9 cellular contexts compared by ENCODE assay signal in genomic region chr20:2742934-2743559, GRCh38. TPM values are rescaled to one million over a fixed set of nuclear protein-coding genes. Genes with fewer than 3 reads are reported as not detected.
DNase-seq lines count a peak whose midpoint lies in the region; ATAC-seq and TF ChIP-seq lines count a peak whose summit lies in the region.
"Had no signal": no experiment of that assay in that cellular context is flagged by ENCODE, and none has a peak within 500 bp of the region (broad histone marks: within the 10 kb centered on the region; RNA-seq: fewer than 3 reads in every experiment).

No MANE protein-coding gene starts in this region.

- DNase-seq in GF-D8 (lab: John Stamatoyannopoulos, UW) (peak; percentile 11), SK-N-SH (peak; percentile 82), heart right ventricle (peak; percentile 39 to 43), smooth muscle cell of the brain vasculature (ENCODE audit: low read depth, low spot score) (peak; percentile 28)
- DNase-seq in activated naive CD4-positive, alpha-beta T cell treated with Interleukin-2 at 50 U/mL for 16 hours: peak; percentile 71

- TF ChIP-seq CTCF in Loucy (conservative IDR thresholded peaks at IDR 0.05; ENCODE audit: low read length) (peak; percentile 98), SK-N-SH (IDR thresholded peaks at IDR 0.05) (peak; percentile 73), heart right ventricle (IDR thresholded peaks at IDR 0.05) (peak; percentile 49 to 92 (median 71))

- H3K9ac ChIP-seq in Loucy (ENCODE audit: low read depth, low read length, poor library complexity, severe bottlenecking) (no peak overlapping the region), SK-N-SH (no peak overlapping the region)

- intact Hi-C loops in heart right ventricle (cut with DNase I): loop anchor here in 3 of 10 donors (1.0 to 5.0 kb wide), 3 partner anchors 46 to 56 kb away; no protein-coding TSS in a partner anchor

- H3K27ac ChIP-seq in SK-N-SH (ENCODE audit: low read depth in 2 of 2, low read length in 1 of 2) (no peak overlapping the region), heart right ventricle (no peak overlapping the region)
- H3K27ac ChIP-seq: epithelial cell of prostate had no signal

- peak; percentile 59 for TF ChIP-seq RAD21 in SK-N-SH (IDR thresholded peaks at IDR 0.05; ENCODE audit: low read length)

- peak overlapping the region; percentile 73 for H3K4me2 ChIP-seq in Loucy (ENCODE audit: low read depth, low read length, poor library complexity, severe bottlenecking)
- no peak overlapping the region for H3K4me2 ChIP-seq in SK-N-SH

- H4K20me1 ChIP-seq in Loucy (ENCODE audit: insufficient read depth, low read length, poor library complexity, severe bottlenecking) (no peaks in the 10 kb centered on the region), SK-N-SH (ENCODE audit: insufficient read depth) (no peaks in the 10 kb centered on the region)

- ATAC-seq in heart right ventricle (peak in 6 of 8 donors; percentile 32 to 68 (median 56)), GM19035 (IDR thresholded peaks at IDR 0.05; ENCODE audit: unreplicated experiment) (no peak), HG03565 (IDR thresholded peaks at IDR 0.05; ENCODE audit: unreplicated experiment) (no peak)

- H3K9me3 ChIP-seq in Loucy (ENCODE audit: insufficient read depth, low read depth, low read length) (no peaks in the 10 kb centered on the region), SK-N-SH (no peaks in the 10 kb centered on the region), heart right ventricle (no peaks in the 10 kb centered on the region)

- WGBS in SK-N-SH (ENCODE audit: low lambda C conversion rate): 49% methylated on average over 11 of the region's 12 CpGs
- 13 to 17% methylated on average over 12 of the region's 12 CpGs for WGBS in heart right ventricle, 2 donors

- H3K9me2 ChIP-seq in Loucy (replicated peaks; ENCODE audit: low read depth, low read length): no peaks in the 10 kb centered on the region
- H3K9me2 ChIP-seq in SK-N-SH: no peaks in the 10 kb centered on the region

- H3F3A ChIP-seq in Loucy (ENCODE audit: low read depth) (no peaks in the 10 kb centered on the region), SK-N-SH (replicated peaks; ENCODE audit: insufficient read depth) (no peaks in the 10 kb centered on the region)

- H3K27me3 ChIP-seq in Loucy (ENCODE audit: insufficient read depth, low read length, poor library complexity, severe bottlenecking): no peaks in the 10 kb centered on the region
- no peaks in the 10 kb centered on the region for H3K27me3 ChIP-seq in SK-N-SH (ENCODE audit: insufficient read depth)
- H3K27me3 ChIP-seq in heart right ventricle: peaks cover 0 to 14% (median 6%) of the 10 kb centered on the region in 7 donors

- CTCF ChIA-PET in SK-N-SH (lab: Yijun Ruan, JAX): interaction anchor here (0.9 to 2.2 kb wide), 17 partner anchors 8 to 67 kb away, joined by 3 to 12 read pairs (median 4); no protein-coding TSS in a partner anchor

- no peak for TF ChIP-seq EP300 in SK-N-SH (IDR thresholded peaks at IDR 0.05; ENCODE audit: borderline replicate concordance in 1 of 2, low read depth in 1 of 2, low read length in 1 of 2)

- H3K36me3 ChIP-seq in Loucy (ENCODE audit: insufficient read depth, low read length) (no peaks in the 10 kb centered on the region), SK-N-SH (replicated peaks in 1 of 2; ENCODE audit: control insufficient read depth in 1 of 2, insufficient read depth in 2 of 2, low read length in 1 of 2) (no peaks in the 10 kb centered on the region), heart right ventricle (no peaks in the 10 kb centered on the region)

- H3K4me3 ChIP-seq in Loucy (ENCODE audit: low read length, poor library complexity, severe bottlenecking) (no peak overlapping the region), SK-N-SH (ENCODE audit: low read depth in 2 of 2, low read length in 1 of 2) (no peak overlapping the region), heart right ventricle (no peak overlapping the region)

- H3K4me1 ChIP-seq in Loucy (ENCODE audit: insufficient read depth, low read length, poor library complexity, severe bottlenecking): peaks cover 36% of the 10 kb centered on the region
- H3K4me1 ChIP-seq in SK-N-SH (ENCODE audit: control insufficient read depth in 1 of 2, insufficient read depth in 2 of 2, low read depth in 1 of 2, low read length in 1 of 2): no peaks in the 10 kb centered on the region
- peaks cover 0 to 4% (median 0%) of the 10 kb centered on the region in 9 donors for H3K4me1 ChIP-seq in heart right ventricle

- peak overlapping the region; percentile 66 for H2AFZ ChIP-seq in Loucy (ENCODE audit: low read length)
- no peak overlapping the region for H2AFZ ChIP-seq in SK-N-SH (ENCODE audit: low read depth)

- POLR2A ChIA-PET in SK-N-SH (lab: Yijun Ruan, JAX): no interaction called here

- no peaks in the 10 kb centered on the region for H3K79me2 ChIP-seq in Loucy (ENCODE audit: insufficient read depth, low read length)
- no peaks in the 10 kb centered on the region for H3K79me2 ChIP-seq in SK-N-SH (ENCODE audit: insufficient read depth)

TF ChIP-seq in SK-N-SH, 30 proteins besides CTCF, POLR2A, EP300 and RAD21:
- no peak for TF ChIP-seq FOSL2 (IDR thresholded peaks at IDR 0.05; ENCODE audit: borderline replicate concordance, low read depth)
- TF ChIP-seq MAX (IDR thresholded peaks at IDR 0.05; ENCODE audit: low read depth): no peak
- TF ChIP-seq, protein P1, sequence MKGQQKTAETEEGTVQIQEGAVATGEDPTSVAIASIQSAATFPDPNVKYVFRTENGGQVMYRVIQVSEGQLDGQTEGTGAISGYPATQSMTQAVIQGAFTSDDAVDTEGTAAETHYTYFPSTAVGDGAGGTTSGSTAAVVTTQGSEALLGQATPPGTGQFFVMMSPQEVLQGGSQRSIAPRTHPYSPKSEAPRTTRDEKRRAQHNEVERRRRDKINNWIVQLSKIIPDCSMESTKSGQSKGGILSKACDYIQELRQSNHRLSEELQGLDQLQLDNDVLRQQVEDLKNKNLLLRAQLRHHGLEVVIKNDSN (IDR thresholded peaks at IDR 0.05; ENCODE audit: borderline replicate concordance, low read depth): no peak
- peak; percentile 64 for TF ChIP-seq SMC3 (IDR thresholded peaks at IDR 0.05; ENCODE audit: low read depth, low read length)
- no peak for TF ChIP-seq RFX5 (IDR thresholded peaks at IDR 0.05; ENCODE audit: low read length)
- no peak for TF ChIP-seq EZH2phosphoT487 (IDR thresholded peaks at IDR 0.05; ENCODE audit: borderline replicate concordance, low read depth)
- TF ChIP-seq GABPA (IDR thresholded peaks at IDR 0.05; ENCODE audit: low read depth): no peak

RNA-seq across cellular contexts. Expression of gene EBF4, which starts 50.5 kb away (rescaled TPM):
- polyA plus RNA-seq in SK-N-SH (2012; rRNA removed) (15.9 and 20.6 TPM in 2 replicates), heart right ventricle (1 to 10 TPM; 3.3 to 8.0 TPM)
- 8.4 and 13.2 TPM in 2 replicates for polyA plus RNA-seq in SK-N-SH (2012; cell fraction: cytosol; rRNA removed)
- polyA plus RNA-seq in SK-N-SH (2012; cell fraction: nucleus; rRNA removed): 103 and 177 TPM in 2 replicates
- 1 to 10 TPM; 2.0 to 6.2 (median 3.6) TPM for total RNA-seq in heart right ventricle

RNA-seq across cellular contexts. Expression of gene CPXM1, which starts 57.4 kb away (rescaled TPM):
- 58.3 and 99.9 TPM in 2 replicates for polyA plus RNA-seq in SK-N-SH (2012; rRNA removed)
- polyA plus RNA-seq in SK-N-SH (2012; cell fraction: cytosol; rRNA removed): 36.1 and 58.7 TPM in 2 replicates
- 140 and 155 TPM in 2 replicates for polyA plus RNA-seq in SK-N-SH (2012; cell fraction: nucleus; rRNA removed)
- 1 to 10 TPM in 5 of 10 donors, under 1 TPM in 4, not detected in 1; 0.48 to 4.5 (median 1.4) TPM for total RNA-seq in heart right ventricle
- polyA plus RNA-seq in heart right ventricle: 1 to 10 TPM; 1.2 to 4.9 TPM

Comparison
In these comparisons a context has a peak if more than half of its experiments do, and no peak if none do; other contexts are left out.
1. DNase-seq: peak in every context shown above with its lines; median percentile 82 in SK-N-SH; 71 in activated naive CD4-positive, alpha-beta T cell treated with Interleukin-2 at 50 U/mL for 16 hours; 41 in heart right ventricle; 28 in smooth muscle cell of the brain vasculature; 11 in GF-D8.
2. ATAC-seq: peak in heart right ventricle (6 of 8); none in GM19035 (single experiment) and HG03565 (single experiment).
3. RNA of gene CPXM1, which starts 57.4 kb away (polyA plus RNA-seq): 36.1 to 155 TPM in SK-N-SH; 1.2 to 4.9 TPM in heart right ventricle; every median in the first group is over 4 times any median in the second.
4. Peak in every context shown above with its lines, with median percentiles within 50 percentile points of each other: CTCF ChIP-seq.